15 cellular contexts compared by ENCODE assay signal in genomic region chr15:101086394-101087171, GRCh38.
"Had no signal": no experiment of that assay in that cellular context is flagged by ENCODE, and none has a peak within 500 bp of the region (broad histone marks: within the 10 kb centered on the region; RNA-seq: fewer than 3 reads in every experiment).

No MANE protein-coding gene starts in this region.

- H3K9me3 Mint-ChIP-seq: activated T-helper 17 cell treated with anti-CD3 and anti-CD28 coated beads, Interleukin-2, amount 50 U/mL, for 72 hours; neural progenitor cell had no signal

- H3K27ac ChIP-seq: colonic mucosa, heart left ventricle, left ventricle myocardium inferior, neural progenitor cell, parathyroid adenoma, tibial nerve, VCaP had no signal

- H3K9me3 ChIP-seq: colonic mucosa, heart left ventricle, left ventricle myocardium inferior, tibial nerve had no signal

- H3K27me3 ChIP-seq: colonic mucosa, heart left ventricle, neural progenitor cell, tibial nerve had no signal

- H3K36me3 Mint-ChIP-seq: neural progenitor cell had no signal

- ATAC-seq: activated T-helper 17 cell treated with anti-CD3 and anti-CD28 coated beads, Interleukin-2, amount 50 U/mL, for 72 hours; heart left ventricle had no signal

- H3K4me1 Mint-ChIP-seq: activated T-helper 17 cell treated with anti-CD3 and anti-CD28 coated beads, Interleukin-2, amount 50 U/mL, for 72 hours had no signal

- H3K9ac ChIP-seq: neural progenitor cell, parathyroid adenoma had no signal

- H3K4me2 ChIP-seq: neural progenitor cell had no signal

- H3K4me3 Mint-ChIP-seq: activated naive CD4-positive, alpha-beta T cell treated with anti-CD3 and anti-CD28 coated beads for 36 hours; activated T-helper 17 cell treated with anti-CD3 and anti-CD28 coated beads, Interleukin-2, amount 50 U/mL, for 72 hours; neural progenitor cell had no signal

- H3K4me3 ChIP-seq: colonic mucosa, heart left ventricle, left ventricle myocardium inferior, neural progenitor cell, tibial nerve had no signal

- H3K27ac Mint-ChIP-seq: activated naive CD4-positive, alpha-beta T cell treated with anti-CD3 and anti-CD28 coated beads for 36 hours; activated T-helper 17 cell treated with anti-CD3 and anti-CD28 coated beads, Interleukin-2, amount 50 U/mL, for 72 hours; neural progenitor cell had no signal

- H3K36me3 ChIP-seq: colonic mucosa, heart left ventricle, left ventricle myocardium inferior, neural progenitor cell, tibial nerve had no signal

- H3K4me1 ChIP-seq: colonic mucosa, neural progenitor cell, parathyroid adenoma had no signal

- DNase-seq: activated CD4-positive, alpha-beta T cell treated with anti-CD3 and anti-CD28 coated beads for 4 hours; activated naive CD4-positive, alpha-beta T cell treated with anti-CD3 and anti-CD28 coated beads for 36 hours; caudate nucleus; colonic mucosa; foreskin melanocyte; left ventricle myocardium inferior; mesenchymal stem cell; retina; T-helper 9 cell had no signal

- H3K79me2 ChIP-seq: parathyroid adenoma had no signal

- H2AFZ ChIP-seq: neural progenitor cell, parathyroid adenoma had no signal
